ENCODE assay signal across 2 cellular contexts in the genomic region with DNA sequence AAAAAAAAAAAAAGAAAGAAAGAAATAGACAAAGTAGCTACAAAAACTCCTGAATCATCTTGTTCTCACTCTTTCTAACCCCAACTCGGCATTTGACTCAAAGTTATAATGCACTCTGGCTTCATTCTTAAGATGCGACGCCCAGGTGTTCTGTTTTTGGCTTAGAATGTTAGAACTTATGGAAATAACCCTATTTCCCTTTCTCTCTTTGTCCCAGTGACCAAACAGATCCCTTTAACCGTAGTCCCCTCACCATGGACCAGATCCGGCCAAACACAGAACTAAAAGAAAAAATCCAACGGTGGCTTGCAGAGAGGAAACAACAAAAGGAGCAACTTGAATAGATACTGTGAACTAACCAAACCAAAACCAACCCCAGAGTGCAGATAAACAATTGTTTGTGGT.
TF ChIP-seq lines count a peak whose summit lies in the region.

No MANE protein-coding gene starts in this region.

TF ChIP-seq in WTC11, 78 proteins besides CTCF, POLR2A, EP300 and RAD21 (continued from another document):
- TF ChIP-seq, protein P1, sequence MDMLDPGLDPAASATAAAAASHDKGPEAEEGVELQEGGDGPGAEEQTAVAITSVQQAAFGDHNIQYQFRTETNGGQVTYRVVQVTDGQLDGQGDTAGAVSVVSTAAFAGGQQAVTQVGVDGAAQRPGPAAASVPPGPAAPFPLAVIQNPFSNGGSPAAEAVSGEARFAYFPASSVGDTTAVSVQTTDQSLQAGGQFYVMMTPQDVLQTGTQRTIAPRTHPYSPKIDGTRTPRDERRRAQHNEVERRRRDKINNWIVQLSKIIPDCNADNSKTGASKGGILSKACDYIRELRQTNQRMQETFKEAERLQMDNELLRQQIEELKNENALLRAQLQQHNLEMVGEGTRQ (CRISPR knock-in tag; IDR thresholded peaks at IDR 0.05): no peak
- TF ChIP-seq, protein P2, sequence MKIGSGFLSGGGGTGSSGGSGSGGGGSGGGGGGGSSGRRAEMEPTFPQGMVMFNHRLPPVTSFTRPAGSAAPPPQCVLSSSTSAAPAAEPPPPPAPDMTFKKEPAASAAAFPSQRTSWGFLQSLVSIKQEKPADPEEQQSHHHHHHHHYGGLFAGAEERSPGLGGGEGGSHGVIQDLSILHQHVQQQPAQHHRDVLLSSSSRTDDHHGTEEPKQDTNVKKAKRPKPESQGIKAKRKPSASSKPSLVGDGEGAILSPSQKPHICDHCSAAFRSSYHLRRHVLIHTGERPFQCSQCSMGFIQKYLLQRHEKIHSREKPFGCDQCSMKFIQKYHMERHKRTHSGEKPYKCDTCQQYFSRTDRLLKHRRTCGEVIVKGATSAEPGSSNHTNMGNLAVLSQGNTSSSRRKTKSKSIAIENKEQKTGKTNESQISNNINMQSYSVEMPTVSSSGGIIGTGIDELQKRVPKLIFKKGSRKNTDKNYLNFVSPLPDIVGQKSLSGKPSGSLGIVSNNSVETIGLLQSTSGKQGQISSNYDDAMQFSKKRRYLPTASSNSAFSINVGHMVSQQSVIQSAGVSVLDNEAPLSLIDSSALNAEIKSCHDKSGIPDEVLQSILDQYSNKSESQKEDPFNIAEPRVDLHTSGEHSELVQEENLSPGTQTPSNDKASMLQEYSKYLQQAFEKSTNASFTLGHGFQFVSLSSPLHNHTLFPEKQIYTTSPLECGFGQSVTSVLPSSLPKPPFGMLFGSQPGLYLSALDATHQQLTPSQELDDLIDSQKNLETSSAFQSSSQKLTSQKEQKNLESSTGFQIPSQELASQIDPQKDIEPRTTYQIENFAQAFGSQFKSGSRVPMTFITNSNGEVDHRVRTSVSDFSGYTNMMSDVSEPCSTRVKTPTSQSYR (CRISPR knock-in tag; IDR thresholded peaks at IDR 0.05): no peak
- TF ChIP-seq GTF2I (CRISPR knock-in tag; conservative IDR thresholded peaks at IDR 0.05): no peak
- TF ChIP-seq ETV6 (CRISPR knock-in tag; IDR thresholded peaks at IDR 0.05): no peak
- TF ChIP-seq ATF1 (CRISPR knock-in tag; IDR thresholded peaks at IDR 0.05): no peak
- no peak for TF ChIP-seq MYBL2 (CRISPR knock-in tag; IDR thresholded peaks at IDR 0.05)
- no peak for TF ChIP-seq PRRX2 (CRISPR knock-in tag; IDR thresholded peaks at IDR 0.05)
- TF ChIP-seq TEAD1 (CRISPR knock-in tag; IDR thresholded peaks at IDR 0.05): no peak
- TF ChIP-seq ZNF121 (CRISPR knock-in tag; IDR thresholded peaks at IDR 0.05): no peak
- no peak for TF ChIP-seq ATF2 (CRISPR knock-in tag; IDR thresholded peaks at IDR 0.05; ENCODE audit: borderline replicate concordance, low read depth)
- no peak for TF ChIP-seq CBFB (CRISPR knock-in tag; IDR thresholded peaks at IDR 0.05; ENCODE audit: low read depth)
- TF ChIP-seq, protein P3, sequence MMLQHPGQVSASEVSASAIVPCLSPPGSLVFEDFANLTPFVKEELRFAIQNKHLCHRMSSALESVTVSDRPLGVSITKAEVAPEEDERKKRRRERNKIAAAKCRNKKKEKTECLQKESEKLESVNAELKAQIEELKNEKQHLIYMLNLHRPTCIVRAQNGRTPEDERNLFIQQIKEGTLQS (CRISPR knock-in tag; conservative IDR thresholded peaks at IDR 0.05): no peak
- TF ChIP-seq, protein P4, sequence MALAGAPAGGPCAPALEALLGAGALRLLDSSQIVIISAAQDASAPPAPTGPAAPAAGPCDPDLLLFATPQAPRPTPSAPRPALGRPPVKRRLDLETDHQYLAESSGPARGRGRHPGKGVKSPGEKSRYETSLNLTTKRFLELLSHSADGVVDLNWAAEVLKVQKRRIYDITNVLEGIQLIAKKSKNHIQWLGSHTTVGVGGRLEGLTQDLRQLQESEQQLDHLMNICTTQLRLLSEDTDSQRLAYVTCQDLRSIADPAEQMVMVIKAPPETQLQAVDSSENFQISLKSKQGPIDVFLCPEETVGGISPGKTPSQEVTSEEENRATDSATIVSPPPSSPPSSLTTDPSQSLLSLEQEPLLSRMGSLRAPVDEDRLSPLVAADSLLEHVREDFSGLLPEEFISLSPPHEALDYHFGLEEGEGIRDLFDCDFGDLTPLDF (CRISPR knock-in tag; IDR thresholded peaks at IDR 0.05): no peak
- TF ChIP-seq, protein P5, sequence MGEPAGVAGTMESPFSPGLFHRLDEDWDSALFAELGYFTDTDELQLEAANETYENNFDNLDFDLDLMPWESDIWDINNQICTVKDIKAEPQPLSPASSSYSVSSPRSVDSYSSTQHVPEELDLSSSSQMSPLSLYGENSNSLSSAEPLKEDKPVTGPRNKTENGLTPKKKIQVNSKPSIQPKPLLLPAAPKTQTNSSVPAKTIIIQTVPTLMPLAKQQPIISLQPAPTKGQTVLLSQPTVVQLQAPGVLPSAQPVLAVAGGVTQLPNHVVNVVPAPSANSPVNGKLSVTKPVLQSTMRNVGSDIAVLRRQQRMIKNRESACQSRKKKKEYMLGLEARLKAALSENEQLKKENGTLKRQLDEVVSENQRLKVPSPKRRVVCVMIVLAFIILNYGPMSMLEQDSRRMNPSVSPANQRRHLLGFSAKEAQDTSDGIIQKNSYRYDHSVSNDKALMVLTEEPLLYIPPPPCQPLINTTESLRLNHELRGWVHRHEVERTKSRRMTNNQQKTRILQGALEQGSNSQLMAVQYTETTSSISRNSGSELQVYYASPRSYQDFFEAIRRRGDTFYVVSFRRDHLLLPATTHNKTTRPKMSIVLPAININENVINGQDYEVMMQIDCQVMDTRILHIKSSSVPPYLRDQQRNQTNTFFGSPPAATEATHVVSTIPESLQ (CRISPR knock-in tag; IDR thresholded peaks at IDR 0.05): no peak
- TF ChIP-seq, protein P6, sequence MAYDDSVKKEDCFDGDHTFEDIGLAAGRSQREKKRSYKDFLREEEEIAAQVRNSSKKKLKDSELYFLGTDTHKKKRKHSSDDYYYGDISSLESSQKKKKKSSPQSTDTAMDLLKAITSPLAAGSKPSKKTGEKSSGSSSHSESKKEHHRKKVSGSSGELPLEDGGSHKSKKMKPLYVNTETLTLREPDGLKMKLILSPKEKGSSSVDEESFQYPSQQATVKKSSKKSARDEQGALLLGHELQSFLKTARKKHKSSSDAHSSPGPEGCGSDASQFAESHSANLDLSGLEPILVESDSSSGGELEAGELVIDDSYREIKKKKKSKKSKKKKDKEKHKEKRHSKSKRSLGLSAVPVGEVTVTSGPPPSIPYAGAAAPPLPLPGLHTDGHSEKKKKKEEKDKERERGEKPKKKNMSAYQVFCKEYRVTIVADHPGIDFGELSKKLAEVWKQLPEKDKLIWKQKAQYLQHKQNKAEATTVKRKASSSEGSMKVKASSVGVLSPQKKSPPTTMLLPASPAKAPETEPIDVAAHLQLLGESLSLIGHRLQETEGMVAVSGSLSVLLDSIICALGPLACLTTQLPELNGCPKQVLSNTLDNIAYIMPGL (CRISPR knock-in tag; IDR thresholded peaks at IDR 0.05): no peak
- TF ChIP-seq KAT7 (CRISPR knock-in tag; IDR thresholded peaks at IDR 0.05; ENCODE audit: borderline replicate concordance): no peak
- no peak for TF ChIP-seq ELF4 (CRISPR knock-in tag; IDR thresholded peaks at IDR 0.05; ENCODE audit: low read depth)
TF ChIP-seq in WTC11: peak in this region for 0.

TF ChIP-seq in SK-N-SH, 30 proteins besides CTCF, POLR2A, EP300 and RAD21 (continued from another document):
- TF ChIP-seq, protein P7, sequence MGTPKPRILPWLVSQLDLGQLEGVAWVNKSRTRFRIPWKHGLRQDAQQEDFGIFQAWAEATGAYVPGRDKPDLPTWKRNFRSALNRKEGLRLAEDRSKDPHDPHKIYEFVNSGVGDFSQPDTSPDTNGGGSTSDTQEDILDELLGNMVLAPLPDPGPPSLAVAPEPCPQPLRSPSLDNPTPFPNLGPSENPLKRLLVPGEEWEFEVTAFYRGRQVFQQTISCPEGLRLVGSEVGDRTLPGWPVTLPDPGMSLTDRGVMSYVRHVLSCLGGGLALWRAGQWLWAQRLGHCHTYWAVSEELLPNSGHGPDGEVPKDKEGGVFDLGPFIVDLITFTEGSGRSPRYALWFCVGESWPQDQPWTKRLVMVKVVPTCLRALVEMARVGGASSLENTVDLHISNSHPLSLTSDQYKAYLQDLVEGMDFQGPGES (IDR thresholded peaks at IDR 0.05; ENCODE audit: low read depth, low read length): no peak
- TF ChIP-seq GATA2 (CRISPR knock-in tag; IDR thresholded peaks at IDR 0.05): no peak
- TF ChIP-seq TCF12 (IDR thresholded peaks at IDR 0.05): no peak
- TF ChIP-seq POLR2AphosphoS5 (IDR thresholded peaks at IDR 0.05; ENCODE audit: low read depth, low read length): no peak
- TF ChIP-seq SIN3A (IDR thresholded peaks at IDR 0.05; ENCODE audit: borderline replicate concordance, low read depth, low read length): no peak
- no peak for TF ChIP-seq JUND (IDR thresholded peaks at IDR 0.05)
- TF ChIP-seq, protein P1 (IDR thresholded peaks at IDR 0.05; ENCODE audit: borderline replicate concordance, low read depth, low read length): no peak
- TF ChIP-seq MAX (IDR thresholded peaks at IDR 0.05; ENCODE audit: low read depth): no peak
- TF ChIP-seq, protein P8, sequence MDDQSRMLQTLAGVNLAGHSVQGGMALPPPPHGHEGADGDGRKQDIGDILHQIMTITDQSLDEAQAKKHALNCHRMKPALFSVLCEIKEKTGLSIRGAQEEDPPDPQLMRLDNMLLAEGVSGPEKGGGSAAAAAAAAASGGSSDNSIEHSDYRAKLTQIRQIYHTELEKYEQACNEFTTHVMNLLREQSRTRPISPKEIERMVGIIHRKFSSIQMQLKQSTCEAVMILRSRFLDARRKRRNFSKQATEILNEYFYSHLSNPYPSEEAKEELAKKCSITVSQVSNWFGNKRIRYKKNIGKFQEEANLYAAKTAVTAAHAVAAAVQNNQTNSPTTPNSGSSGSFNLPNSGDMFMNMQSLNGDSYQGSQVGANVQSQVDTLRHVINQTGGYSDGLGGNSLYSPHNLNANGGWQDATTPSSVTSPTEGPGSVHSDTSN (IDR thresholded peaks at IDR 0.05): no peak
- no peak for TF ChIP-seq USF1 (IDR thresholded peaks at IDR 0.05; ENCODE audit: borderline replicate concordance, low read depth)
